8 cellular contexts compared by ENCODE assay signal in genomic region chr10:72215611-72216549, GRCh38. TPM values are rescaled to one million over a fixed set of nuclear protein-coding genes. Genes with fewer than 3 reads are reported as not detected.
A peak's percentile ranks its signal among the peaks of the same experiment; 100 is the strongest.
DNase-seq lines count a peak whose midpoint lies in the region; ATAC-seq and TF ChIP-seq lines count a peak whose summit lies in the region.

TSS of gene ANAPC16 (plus strand) at chr10:72216012. CDS start at chr10:72223915, 7,903 bp downstream.
TSS of gene ASCC1 (minus strand) at chr10:72216276. CDS start at chr10:72213298, 2,978 bp downstream.

- peaks cover 40% of the 10 kb centered on the region for H3K4me1 Mint-ChIP-seq in activated naive CD8-positive, alpha-beta T cell treated with anti-CD3 and anti-CD28 coated beads, Interleukin-2, amount 10 ng/mL, durations not matched to agents 7 days and 5 days

- WGBS in testis, 2 donors = 0% methylated on average over 59 to 64 of the region's 64 CpGs

- no peaks in the 10 kb centered on the region for H3K9me3 Mint-ChIP-seq in activated naive CD8-positive, alpha-beta T cell treated with anti-CD3 and anti-CD28 coated beads, Interleukin-2, amount 10 ng/mL, durations not matched to agents 7 days and 5 days

- peak within 1 kb of the TSS; percentile 71 for H3K9ac ChIP-seq in SU-DHL-6 (ENCODE audit: low read length)

- H3F3A ChIP-seq in SU-DHL-6 (ENCODE audit: insufficient read depth) = peaks cover 19% of the 10 kb centered on the region

- H4K20me1 ChIP-seq in SU-DHL-6 (ENCODE audit: low read depth, low read length) = 0 out of 2 replicates have a peak, but pooled peaks cover 3% of the 10 kb centered on the region
- H4K20me1 ChIP-seq in osteoblast (ENCODE audit: insufficient read depth, low read length) = no peaks in the 10 kb centered on the region

- H3K4me2 ChIP-seq in SU-DHL-6 (ENCODE audit: low read depth, low read length, poor library complexity, severe bottlenecking) (peak within 1 kb of the TSS; percentile 99), osteoblast (ENCODE audit: insufficient read depth, low read length) (peak within 1 kb of the TSS; percentile 99)

- H3K4me3 ChIP-seq in GM12864 (ENCODE audit: low read depth, low read length) = peak within 1 kb of the TSS; percentile 61
- peak within 1 kb of the TSS; percentile 97 for H3K4me3 ChIP-seq in SU-DHL-6 (ENCODE audit: insufficient read depth, low read length, poor library complexity, severe bottlenecking)
- H3K4me3 ChIP-seq in osteoblast (ENCODE audit: insufficient read depth, low read length) = peak within 1 kb of the TSS; percentile 98
- peak within 1 kb of the TSS; percentile 47 to 85 for H3K4me3 ChIP-seq in testis

- H3K9me3 ChIP-seq in SU-DHL-6 (ENCODE audit: insufficient read depth, low read length) (no peaks in the 10 kb centered on the region), osteoblast (ENCODE audit: low read depth, low read length) (no peaks in the 10 kb centered on the region), testis (no peaks in the 10 kb centered on the region)

- H3K27ac ChIP-seq in SU-DHL-6 (ENCODE audit: low read depth, low read length) = peak within 1 kb of the TSS; percentile 82
- H3K27ac ChIP-seq in osteoblast (ENCODE audit: low read depth, low read length) = peak within 1 kb of the TSS; percentile 88
- peak within 1 kb of the TSS; percentile 88 to 96 for H3K27ac ChIP-seq in testis

- peak within 1 kb of the TSS; percentile 93 for H3K27ac Mint-ChIP-seq in activated naive CD8-positive, alpha-beta T cell treated with anti-CD3 and anti-CD28 coated beads, Interleukin-2, amount 10 ng/mL, durations not matched to agents 7 days and 5 days

- intact Hi-C loops in head of caudate nucleus (cut with DNase I) (loop anchor here (5.0 to 10.0 kb wide), 3 partner anchors 59 to 161 kb away; partner anchors contain the start of gene DDIT4), testis (cut with DNase I; ENCODE audit: low total_unique reads) (loop anchor here (10.0 kb wide), 1 partner anchor 161 kb away; no protein-coding TSS in a partner anchor)

- H3K4me1 ChIP-seq in osteoblast (ENCODE audit: insufficient read depth, low read length) (peaks cover 14% of the 10 kb centered on the region), testis (peaks cover 42% of the 10 kb centered on the region)

- H3K4me3 Mint-ChIP-seq in activated naive CD8-positive, alpha-beta T cell treated with anti-CD3 and anti-CD28 coated beads, Interleukin-2, amount 10 ng/mL, durations not matched to agents 7 days and 5 days = peak within 1 kb of the TSS; percentile 93

- peak; percentile 52 for TF ChIP-seq POLR2A in testis (IDR thresholded peaks at IDR 0.05)

- POLR2A ChIA-PET in activated naive CD8-positive, alpha-beta T cell treated with anti-CD3 and anti-CD28 coated beads, Interleukin-2, amount 10 ng/mL, durations not matched to agents 7 days and 5 days (lab: Charles Lee) = interaction anchor here (0.5 to 6.3 kb wide), 26 partner anchors 8 to 135 kb away, joined by 3 to 66 read pairs (median 4); partner anchors contain the start of genes DDIT4 and SPOCK2

- no peak for TF ChIP-seq CTCF in GM12864 (IDR thresholded peaks at IDR 0.05; ENCODE audit: low read depth, low read length, missing control alignments)
- TF ChIP-seq CTCF in SU-DHL-6 (IDR thresholded peaks at IDR 0.05; ENCODE audit: insufficient read depth, low read length, poor library complexity, severe bottlenecking) = no peak
- TF ChIP-seq CTCF in osteoblast (IDR thresholded peaks at IDR 0.05; ENCODE audit: extremely low read depth, low read depth, low read length) = no peak
- no peak for TF ChIP-seq CTCF in testis (IDR thresholded peaks at IDR 0.05)

- DNase-seq in GM12864 (ENCODE audit: low read depth) (peak; percentile 73), NCI-H1417 (lab: John Stamatoyannopoulos, UW) (peak; percentile 82 to 94 (median 92)), head of caudate nucleus (peak; percentile 73 to 97 (median 94)), osteoblast (ENCODE audit: insufficient read length, low spot score, missing footprints) (peak; percentile 96), testis (peak; percentile 93)
- peak; percentile 99 for DNase-seq in activated naive CD8-positive, alpha-beta T cell treated with anti-CD3 and anti-CD28 coated beads, Interleukin-2, amount 10 ng/mL, durations not matched to agents 7 days and 5 days

- peaks cover 45% of the 10 kb centered on the region for H3K79me2 ChIP-seq in SU-DHL-6 (ENCODE audit: insufficient read depth, low read length)
- peaks cover 30% of the 10 kb centered on the region for H3K79me2 ChIP-seq in osteoblast (ENCODE audit: insufficient read depth, low read length)

- H3K36me3 ChIP-seq in SU-DHL-6 (ENCODE audit: low read length) (peaks cover 5% of the 10 kb centered on the region; the same call in 1 of the 2 replicates), osteoblast (ENCODE audit: insufficient read depth, low read length) (peaks cover under 1% of the 10 kb centered on the region), testis (ENCODE audit: low read depth, missing control alignments) (no peaks in the 10 kb centered on the region)

- H3K27me3 ChIP-seq in SU-DHL-6 (ENCODE audit: low read length) = no peaks in the 10 kb centered on the region
- H3K27me3 ChIP-seq in osteoblast (ENCODE audit: insufficient read depth, low read length) = no peaks in the 10 kb centered on the region
- H3K27me3 ChIP-seq in testis = no peaks in the 10 kb centered on the region

- peak; percentile 85 for ATAC-seq in HG02678 (IDR thresholded peaks at IDR 0.05; ENCODE audit: unreplicated experiment)
- peak; percentile 87 for ATAC-seq in activated naive CD8-positive, alpha-beta T cell treated with anti-CD3 and anti-CD28 coated beads, Interleukin-2, amount 10 ng/mL, durations not matched to agents 7 days and 5 days (ENCODE audit: low read depth)

- no peaks in the 10 kb centered on the region for H3K9me2 ChIP-seq in SU-DHL-6 (replicated peaks; ENCODE audit: insufficient read depth, low read length)

- peaks cover 16% of the 10 kb centered on the region for H3K36me3 Mint-ChIP-seq in activated naive CD8-positive, alpha-beta T cell treated with anti-CD3 and anti-CD28 coated beads, Interleukin-2, amount 10 ng/mL, durations not matched to agents 7 days and 5 days

- H2AFZ ChIP-seq in SU-DHL-6 (ENCODE audit: low read depth, low read length, severe bottlenecking) (peak within 1 kb of the TSS; percentile 93), osteoblast (ENCODE audit: low read length) (peak within 1 kb of the TSS; percentile 100)

- no peaks in the 10 kb centered on the region for H3K27me3 Mint-ChIP-seq in activated naive CD8-positive, alpha-beta T cell treated with anti-CD3 and anti-CD28 coated beads, Interleukin-2, amount 10 ng/mL, durations not matched to agents 7 days and 5 days

RNA-seq across cellular contexts. Expression of gene ANAPC16, which starts in this region (rescaled TPM):
- total RNA-seq in activated naive CD8-positive, alpha-beta T cell treated with anti-CD3 and anti-CD28 coated beads, Interleukin-2, amount 10 ng/mL, durations not matched to agents 7 days and 5 days = 10 to 100 TPM; 89.2 to 89.8 TPM
- total RNA-seq in osteoblast = 50.7 and 58.0 TPM in 2 replicates
- 10 to 100 TPM; 43.8 to 47.9 TPM for total RNA-seq in testis
- 96.0 TPM for polyA plus RNA-seq in testis (ENCODE audit: insufficient read depth, low read depth, low replicate concordance)

RNA-seq across cellular contexts. Expression of gene ASCC1, which starts in this region (rescaled TPM):
- total RNA-seq in activated naive CD8-positive, alpha-beta T cell treated with anti-CD3 and anti-CD28 coated beads, Interleukin-2, amount 10 ng/mL, durations not matched to agents 7 days and 5 days = 10 to 100 TPM; 28.5 to 34.4 TPM
- total RNA-seq in osteoblast (40.2 and 50.1 TPM in 2 replicates), testis (10 to 100 TPM; 48.8 to 58.3 TPM)
- polyA plus RNA-seq in testis (ENCODE audit: insufficient read depth, low read depth, low replicate concordance) = 47.4 TPM

Comparison
In these comparisons a context has a peak if more than half of its experiments do, and no peak if none do; other contexts are left out.
1. Peak in every context shown above with its lines: DNase-seq, ATAC-seq, H3K4me3 ChIP-seq and H3K27ac ChIP-seq.